In genomic region chr3:9903238-9903624, GRCh38 we compare ENCODE assay signal across 1 cellular context.
TF ChIP-seq lines count a peak whose summit lies in the region.

No MANE protein-coding gene starts in this region.

TF ChIP-seq in H1, 55 proteins besides CTCF, POLR2A, EP300 and RAD21:
- no peak for TF ChIP-seq RNF2 (IDR thresholded peaks at IDR 0.05; ENCODE audit: borderline replicate concordance, low read depth, low read length, missing control alignments, poor library complexity, severe bottlenecking)
- no peak for TF ChIP-seq NANOG (IDR thresholded peaks at IDR 0.05; ENCODE audit: insufficient read depth, low read depth, low read length, poor library complexity, severe bottlenecking)
- no peak for TF ChIP-seq YY1 (IDR thresholded peaks at IDR 0.05; ENCODE audit: low read depth, low read length)
- no peak for TF ChIP-seq EGR1 (IDR thresholded peaks at IDR 0.05; ENCODE audit: borderline replicate concordance, low read depth, low read length)
- TF ChIP-seq, protein P1, sequence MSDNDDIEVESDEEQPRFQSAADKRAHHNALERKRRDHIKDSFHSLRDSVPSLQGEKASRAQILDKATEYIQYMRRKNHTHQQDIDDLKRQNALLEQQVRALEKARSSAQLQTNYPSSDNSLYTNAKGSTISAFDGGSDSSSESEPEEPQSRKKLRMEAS (IDR thresholded peaks at IDR 0.05), result no peak
- no peak for TF ChIP-seq BRCA1 (IDR thresholded peaks at IDR 0.05; ENCODE audit: low read depth, low read length)
- TF ChIP-seq CREB1 (IDR thresholded peaks at IDR 0.05), result no peak
- TF ChIP-seq SP2 (IDR thresholded peaks at IDR 0.05; ENCODE audit: low read length), result no peak
- no peak for TF ChIP-seq BCL11A (IDR thresholded peaks at IDR 0.05; ENCODE audit: low read depth in 2 of 2, low read length in 2 of 2)
- TF ChIP-seq, protein P2, sequence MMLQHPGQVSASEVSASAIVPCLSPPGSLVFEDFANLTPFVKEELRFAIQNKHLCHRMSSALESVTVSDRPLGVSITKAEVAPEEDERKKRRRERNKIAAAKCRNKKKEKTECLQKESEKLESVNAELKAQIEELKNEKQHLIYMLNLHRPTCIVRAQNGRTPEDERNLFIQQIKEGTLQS (IDR thresholded peaks at IDR 0.05; ENCODE audit: insufficient read depth, low read depth, low read length), result no peak
- no peak for TF ChIP-seq TAF7 (optimal IDR thresholded peaks at IDR 0.05; ENCODE audit: borderline replicate concordance, low read depth, low read length)
- no peak for TF ChIP-seq ZNF274 (IDR thresholded peaks at IDR 0.05; ENCODE audit: borderline replicate concordance, extremely low read depth, low read length)
- TF ChIP-seq TBP (IDR thresholded peaks at IDR 0.05; ENCODE audit: low read depth, low read length), result no peak
